Comparison of ENCODE assay signal across 14 cellular contexts in genomic region chr15:72289597-72290325, GRCh38. TPM values are rescaled to one million over a fixed set of nuclear protein-coding genes. Genes with fewer than 3 reads are reported as not detected.
A peak's percentile ranks its signal among the peaks of the same experiment; 100 is the strongest.
DNase-seq lines count a peak whose midpoint lies in the region; ATAC-seq and TF ChIP-seq lines count a peak whose summit lies in the region.
"Had no signal": no experiment of that assay in that cellular context is flagged by ENCODE, and none has a peak within 500 bp of the region (broad histone marks: within the 10 kb centered on the region; RNA-seq: fewer than 3 reads in every experiment).

No MANE protein-coding gene starts in this region.

- intact Hi-C loops in Right ventricle myocardium inferior (cut with DNase I) (no loop called here), heart right ventricle (cut with DNase I) (loop anchor here in 1 of 10 donors (10.0 kb wide), 1 partner anchor 95 kb away; the partner anchor contains the start of gene GRAMD2A), psoas muscle (cut with DNase I) (no loop called here)

- H2BK5ac ChIP-seq in neuronal stem cell (ENCODE audit: low read length): no peak overlapping the region

- DNase-seq in Right ventricle myocardium inferior (ENCODE audit: missing footprints) (peak; percentile 54), heart right ventricle (no peak), iPS-NIHi11 (ENCODE audit: low spot score) (peak; percentile 14), neuronal stem cell (ENCODE audit: low spot score) (no peak), psoas muscle (no peak), GM19240 (ENCODE audit: insufficient read length, low spot score) (no peak), NCI-H1436 treated with DMSO at 0.1 percent for 48 hours (lab: John Stamatoyannopoulos, UW) (no peak)
- DNase-seq: 8988T; AML-193; Caco-2; CD8-positive, alpha-beta memory T cell; DND-41; GDM1 had no signal

- H2AFZ ChIP-seq in neuronal stem cell (ENCODE audit: low read length): no peak overlapping the region

- H3K14ac ChIP-seq in neuronal stem cell (ENCODE audit: low read length): no peak overlapping the region

- no peak overlapping the region for H3K18ac ChIP-seq in neuronal stem cell (ENCODE audit: low read length)

- H2AK5ac ChIP-seq in neuronal stem cell (ENCODE audit: low read depth, low read length): no peak overlapping the region

- no peak overlapping the region for H4K8ac ChIP-seq in neuronal stem cell (ENCODE audit: low read depth, low read length)

- H3K27ac ChIP-seq in heart right ventricle (no peak overlapping the region), neuronal stem cell (replicated peaks; ENCODE audit: low read length) (no peak overlapping the region), psoas muscle (no peak overlapping the region)
- H3K27ac ChIP-seq: BLaER1 had no signal

- no peak overlapping the region for H3K4me2 ChIP-seq in neuronal stem cell (ENCODE audit: insufficient read depth, low read length, poor library complexity, severe bottlenecking)
- H3K4me2 ChIP-seq: BLaER1 had no signal

- no peak overlapping the region for H4K91ac ChIP-seq in neuronal stem cell (ENCODE audit: low read depth, low read length, poor library complexity)

- H3K79me1 ChIP-seq in neuronal stem cell (ENCODE audit: low read depth, low read length): peaks cover 2% of the 10 kb centered on the region

- peak overlapping the region; percentile 38 for H3K9ac ChIP-seq in neuronal stem cell (ENCODE audit: low read depth, low read length, poor library complexity)
- H3K9ac ChIP-seq: BLaER1 had no signal

- no peaks in the 10 kb centered on the region for H3K27me3 ChIP-seq in heart right ventricle
- peaks cover 0 to 39% (median 2%) of the 10 kb centered on the region in 3 experiments for H3K27me3 ChIP-seq in neuronal stem cell (ENCODE audit: control insufficient read depth in 3 of 3, insufficient read depth in 3 of 3, low read depth in 1 of 3, low read length in 3 of 3)
- H3K27me3 ChIP-seq in psoas muscle (ENCODE audit: insufficient read depth in 3 of 3, low read length in 2 of 3): no peaks in the 10 kb centered on the region
- H3K27me3 ChIP-seq: BLaER1 had no signal

- no peak overlapping the region for H2BK15ac ChIP-seq in neuronal stem cell (ENCODE audit: low read length)

- TF ChIP-seq CTCF in heart right ventricle (IDR thresholded peaks at IDR 0.05) (no peak), psoas muscle (IDR thresholded peaks at IDR 0.05) (no peak)

- H3K36me3 ChIP-seq in heart right ventricle (no peaks in the 10 kb centered on the region), neuronal stem cell (replicated peaks in 1 of 2; ENCODE audit: control insufficient read depth in 2 of 2, insufficient read depth in 2 of 2, low read length in 2 of 2) (no peaks in the 10 kb centered on the region), psoas muscle (ENCODE audit: insufficient read depth in 1 of 2, low read depth in 1 of 2) (no peaks in the 10 kb centered on the region)

- H3K4me1 ChIP-seq in heart right ventricle (no peaks in the 10 kb centered on the region), neuronal stem cell (ENCODE audit: control insufficient read depth in 2 of 2, insufficient read depth in 1 of 2, low read depth in 1 of 2, low read length in 2 of 2) (no peaks in the 10 kb centered on the region), psoas muscle (no peaks in the 10 kb centered on the region)
- H3K4me1 ChIP-seq: BLaER1, Caco-2 had no signal

- H3K4me3 ChIP-seq in heart right ventricle (no peak overlapping the region), neuronal stem cell (ENCODE audit: low read length in 2 of 2) (no peak overlapping the region), psoas muscle (no peak overlapping the region)
- H3K4me3 ChIP-seq: BLaER1 had no signal

- ATAC-seq in Right ventricle myocardium inferior: no peak
- no peak for ATAC-seq in heart right ventricle
- no peak for ATAC-seq in psoas muscle

- H2BK12ac ChIP-seq in neuronal stem cell (ENCODE audit: low read length): no peak overlapping the region

- no peak overlapping the region for H2BK120ac ChIP-seq in neuronal stem cell (ENCODE audit: low read depth, low read length)

- no peak overlapping the region for H3K23ac ChIP-seq in neuronal stem cell (ENCODE audit: low read depth, low read length, poor library complexity)

- H3K9me3 ChIP-seq in heart right ventricle (no peaks in the 10 kb centered on the region), neuronal stem cell (replicated peaks in 1 of 2; ENCODE audit: control insufficient read depth in 2 of 2, insufficient read depth in 1 of 2, low read depth in 1 of 2, low read length in 2 of 2) (no peaks in the 10 kb centered on the region), psoas muscle (no peaks in the 10 kb centered on the region)
- H3K9me3 ChIP-seq: BLaER1, Caco-2 had no signal

- 89% methylated on average over 48 to 52 of the region's 52 CpGs for WGBS in heart right ventricle, 2 donors
- WGBS in neuronal stem cell (ENCODE audit: extremely low coverage in 2 of 2, insufficient read length in 2 of 2, insufficient replicate concordance in 1 of 2), 2 donors: no CpG with 5 or more reads among the region's 52 CpGs
- 84 to 89% (median 88%) methylated on average over 48 to 52 of the region's 52 CpGs for WGBS in psoas muscle, 3 donors

- H3K4ac ChIP-seq in neuronal stem cell (ENCODE audit: low read length): no peak overlapping the region

RNA-seq across cellular contexts. Expression of gene PARP6, which starts 17.4 kb away (rescaled TPM):
- total RNA-seq in Right ventricle myocardium inferior (46.4 TPM), heart right ventricle (10 to 100 TPM; 28.2 to 53.5 (median 37.6) TPM), psoas muscle (10 to 100 TPM; 46.1 to 83.2 (median 65.5) TPM)
- polyA plus RNA-seq in heart right ventricle (100 to 1,000 TPM in 1 of 2 donors, 10 to 100 TPM in 1; 28.5 to 113 TPM), psoas muscle (10 to 100 TPM; 48.5 to 81.1 (median 58.6) TPM)
- 38.0 TPM for polyA plus RNA-seq in neuronal stem cell (2013, experiment 1 of 2)
- 39.5 TPM for polyA plus RNA-seq in neuronal stem cell (2013, experiment 2 of 2)

RNA-seq across cellular contexts. Expression of gene CELF6, which starts 30.2 kb away (rescaled TPM):
- total RNA-seq in Right ventricle myocardium inferior (1.6 TPM), heart right ventricle (1 to 10 TPM in 2 of 10 donors, under 1 TPM in 8; 0.21 to 1.2 (median 0.72) TPM), psoas muscle (under 1 TPM; 0.13 to 0.62 (median 0.16) TPM)
- polyA plus RNA-seq in heart right ventricle (1 to 10 TPM; 1.4 to 5.1 TPM), psoas muscle (under 1 TPM; 0.15 to 0.81 (median 0.34) TPM)
- polyA plus RNA-seq in neuronal stem cell (2013, experiment 1 of 2): 0.38 TPM
- 0.21 TPM for polyA plus RNA-seq in neuronal stem cell (2013, experiment 2 of 2)
- total RNA-seq: Caco-2 had no signal
- polyA plus RNA-seq: CD8-positive, alpha-beta memory T cell had no signal

RNA-seq across cellular contexts. Expression of gene PKM, which starts 58.8 kb away (rescaled TPM):
- total RNA-seq in Right ventricle myocardium inferior (1,022 TPM), heart right ventricle (1,000 to 10,000 TPM in 6 of 10 donors, 100 to 1,000 TPM in 4; 851 to 1,508 (median 1,153) TPM), psoas muscle (1,000 to 10,000 TPM in 1 of 4 donors, 100 to 1,000 TPM in 3; 513 to 1,170 (median 767) TPM)
- polyA plus RNA-seq in heart right ventricle (100 to 1,000 TPM; 549 to 755 TPM), psoas muscle (1,000 to 10,000 TPM in 2 of 3 donors, 100 to 1,000 TPM in 1; 909 to 1,135 (median 1,127) TPM)
- polyA plus RNA-seq in neuronal stem cell (2013, experiment 1 of 2): 356 TPM
- 349 TPM for polyA plus RNA-seq in neuronal stem cell (2013, experiment 2 of 2)

Comparison
In these comparisons a context has a peak if more than half of its experiments do, and no peak if none do; other contexts are left out.
1. DNase-seq: peak in Right ventricle myocardium inferior (single experiment) and iPS-NIHi11 (single experiment); none in heart right ventricle (0 of 2), neuronal stem cell (single experiment), psoas muscle (0 of 2), GM19240 (single experiment) and NCI-H1436 treated with DMSO at 0.1 percent for 48 hours (single experiment).